8 cellular contexts compared by ENCODE assay signal in genomic region chr14:49970474-49971147, GRCh38.
DNase-seq lines count a peak whose midpoint lies in the region; ATAC-seq and TF ChIP-seq lines count a peak whose summit lies in the region.

No MANE protein-coding gene starts in this region.

- peaks cover 27% of the 10 kb centered on the region for H3K4me1 ChIP-seq in BLaER1

- H3K9ac ChIP-seq in BLaER1, result no peak overlapping the region

- H3K4me3 ChIP-seq in BLaER1, result no peak overlapping the region
- H3K4me3 ChIP-seq in choroid plexus epithelial cell (ENCODE audit: low read depth, low read length), result no peak overlapping the region

- no peaks in the 10 kb centered on the region for H3K27me3 Mint-ChIP-seq in natural killer cell (ENCODE audit: low read depth in 2 of 2)

- DNase-seq in NCI-H2029 treated with DMSO at 0.1 percent for 48 hours (lab: John Stamatoyannopoulos, UW) (peak; percentile 93), choroid plexus epithelial cell (ENCODE audit: low read depth) (peak; percentile 87), natural killer cell (no peak), NCI-H510A (lab: John Stamatoyannopoulos, UW) (no peak), iPS-NIHi7 (ENCODE audit: extremely low spot score) (no peak), retina (no peak)

- ATAC-seq in GM21360 (IDR thresholded peaks at IDR 0.05; ENCODE audit: unreplicated experiment) (peak; percentile 18), natural killer cell (peak in 1 of 3 donors; percentile 12)

- H3K27ac Mint-ChIP-seq in natural killer cell, result peak overlapping the region; percentile 92 to 95

- H3K36me3 ChIP-seq in BLaER1, result no peaks in the 10 kb centered on the region

- TF ChIP-seq CTCF in choroid plexus epithelial cell (conservative IDR thresholded peaks at IDR 0.05; ENCODE audit: low read depth, low read length) (no peak), natural killer cell (IDR thresholded peaks at IDR 0.05) (no peak)

- peak overlapping the region; percentile 82 for H3K4me3 Mint-ChIP-seq in natural killer cell

- H3K27ac ChIP-seq in BLaER1, result no peak overlapping the region

- H3K36me3 Mint-ChIP-seq in natural killer cell, result no peaks in the 10 kb centered on the region

- H3K27me3 ChIP-seq in BLaER1, result no peaks in the 10 kb centered on the region

- intact Hi-C loops in natural killer cell (cut with micrococcal nuclease), result loop anchor here (5.0 kb wide), 1 partner anchor 38 kb away; no protein-coding TSS in a partner anchor

- no peaks in the 10 kb centered on the region for H3K9me3 Mint-ChIP-seq in natural killer cell

- no peaks in the 10 kb centered on the region for H3K9me3 ChIP-seq in BLaER1

- H4K20me1 ChIP-seq in BLaER1, result no peaks in the 10 kb centered on the region

- H3K4me1 Mint-ChIP-seq in natural killer cell, result peaks cover 31 to 33% of the 10 kb centered on the region in 2 donors

- peak overlapping the region; percentile 75 for H3K4me2 ChIP-seq in BLaER1

Comparison
In these comparisons a context has a peak if more than half of its experiments do, and no peak if none do; other contexts are left out.
1. DNase-seq: peak in NCI-H2029 treated with DMSO at 0.1 percent for 48 hours (single experiment) and choroid plexus epithelial cell (single experiment); none in natural killer cell (single experiment), NCI-H510A (single experiment), iPS-NIHi7 (single experiment) and retina (single experiment).